Comparison of ENCODE assay signal across 21 cellular contexts in the genomic region with DNA sequence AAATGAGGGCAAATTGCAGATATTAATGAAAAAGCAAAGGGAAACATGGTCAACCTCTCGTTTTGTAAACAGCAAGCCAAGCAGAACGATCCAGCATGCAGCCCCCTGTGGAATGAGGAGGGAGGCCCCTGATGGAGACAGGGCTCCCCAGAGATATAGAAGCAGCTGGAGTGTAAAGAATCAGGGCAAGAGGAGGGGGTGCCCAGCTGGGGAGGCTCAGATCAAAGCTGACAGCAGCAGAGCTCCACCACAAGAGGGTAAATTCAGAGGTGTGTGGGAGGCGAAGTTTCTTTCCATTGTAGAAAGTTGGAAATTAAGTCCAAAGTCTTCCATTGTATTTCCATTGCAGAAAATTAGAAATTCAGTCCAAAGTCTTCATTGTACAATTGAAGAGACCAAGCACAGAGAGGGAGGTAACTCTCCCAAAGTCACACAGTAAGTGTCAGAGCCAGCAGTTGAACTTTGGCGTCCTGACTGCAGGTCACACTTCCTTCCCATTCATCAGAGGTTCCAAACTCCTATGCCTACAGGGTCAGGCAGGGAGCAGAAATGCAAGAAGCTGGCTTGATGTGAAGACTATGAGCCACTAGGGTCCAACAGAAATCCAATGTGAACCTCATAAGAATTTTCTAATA.
"Had no signal": no experiment of that assay in that cellular context is flagged by ENCODE, and none has a peak within 500 bp of the region (broad histone marks: within the 10 kb centered on the region; RNA-seq: fewer than 3 reads in every experiment).

No MANE protein-coding gene starts in this region.

- H3K27ac Mint-ChIP-seq: activated naive CD4-positive, alpha-beta T cell treated with anti-CD3 and anti-CD28 coated beads for 36 hours; activated naive CD8-positive, alpha-beta T cell treated with anti-CD3 and anti-CD28 coated beads for 36 hours; activated T-helper 1 cell treated with anti-CD3 and anti-CD28 coated beads, Interleukin-12 subunit alpha, Interleukin-12 subunit beta, Interleukin-2, Interleukin-4 antibody, amounts not matched to agents 30 ng/mL and 10 ng/mL and 1 ng/mL, durations not matched to agents 14 hours and 24 hours and 36 hours; naive thymus-derived CD4-positive, alpha-beta T cell had no signal

- H3K27me3 Mint-ChIP-seq: activated naive CD8-positive, alpha-beta T cell treated with anti-CD3 and anti-CD28 coated beads for 36 hours had no signal

- H3K36me3 Mint-ChIP-seq: activated naive CD8-positive, alpha-beta T cell treated with anti-CD3 and anti-CD28 coated beads for 36 hours had no signal

- H3K9me3 Mint-ChIP-seq: activated naive CD4-positive, alpha-beta T cell treated with anti-CD3 and anti-CD28 coated beads for 36 hours had no signal

- H3K4me1 Mint-ChIP-seq: activated naive CD8-positive, alpha-beta T cell treated with anti-CD3 and anti-CD28 coated beads for 36 hours; naive thymus-derived CD4-positive, alpha-beta T cell had no signal

- H3K4me3 Mint-ChIP-seq: activated naive CD4-positive, alpha-beta T cell treated with anti-CD3 and anti-CD28 coated beads for 36 hours; activated naive CD8-positive, alpha-beta T cell treated with anti-CD3 and anti-CD28 coated beads for 36 hours; activated T-helper 1 cell treated with anti-CD3 and anti-CD28 coated beads, Interleukin-12 subunit alpha, Interleukin-12 subunit beta, Interleukin-2, Interleukin-4 antibody, amounts not matched to agents 30 ng/mL and 10 ng/mL and 1 ng/mL, durations not matched to agents 14 hours and 24 hours and 36 hours had no signal

- DNase-seq: activated CD4-positive, alpha-beta T cell treated with anti-CD3 and anti-CD28 coated beads for 48 hours; activated CD4-positive, alpha-beta T cell treated with anti-CD3 and anti-CD28 coated beads, Interleukin-2, amount 50 U/mL, for 48 hours; activated CD8-positive, alpha-beta memory T cell treated with anti-CD3 and anti-CD28 coated beads for 24 hours; activated effector memory CD4-positive, alpha-beta T cell treated with anti-CD3 and anti-CD28 coated beads, Interleukin-2, amount 50 U/mL, for 16 hours; activated naive CD4-positive, alpha-beta T cell treated with anti-CD3 and anti-CD28 coated beads for 36 hours; activated naive CD8-positive, alpha-beta T cell treated with anti-CD3 and anti-CD28 coated beads for 36 hours; adrenal gland; aorta; body of pancreas; dorsolateral prefrontal cortex; effector memory CD4-positive, alpha-beta T cell; islet precursor cell; left ventricle myocardium superior; naive thymus-derived CD4-positive, alpha-beta T cell; stimulated activated CD4-positive, alpha-beta T cell treated with anti-CD3 and anti-CD28 coated beads, Interleukin-12 subunit alpha, Interleukin-12 subunit beta, amount 100 ng/mL, for 4 hours; stimulated activated CD4-positive, alpha-beta T cell treated with anti-CD3 and anti-CD28 coated beads, Interleukin-4, amount 100 ng/mL, for 1 hour; stimulated activated naive CD8-positive, alpha-beta T cell treated with anti-CD3 and anti-CD28 coated beads, Interleukin-15, Interleukin-2, amounts not matched to agents 100 U/mL and 50 U/mL, for 24 hours; T-helper 9 cell; testis; transverse colon had no signal
